Comparison of ENCODE assay signal across 2 cellular contexts in genomic region chr14:20569066-20569465, GRCh38.
TF ChIP-seq lines count a peak whose summit lies in the region.

No MANE protein-coding gene starts in this region.

TF ChIP-seq in HEK293, 187 proteins besides CTCF, POLR2A, EP300 and RAD21:
- TF ChIP-seq ZNF302 (tag by site-specific recombination; IDR thresholded peaks at IDR 0.05; ENCODE audit: low read depth) (peak; percentile 94), ZNF624 (tag by site-specific recombination; IDR thresholded peaks at IDR 0.05) (no peak)

TF ChIP-seq in H1, 55 proteins besides CTCF, POLR2A, EP300 and RAD21:
- no peak for TF ChIP-seq KDM4A (IDR thresholded peaks at IDR 0.05; ENCODE audit: low read depth, low read length, severe bottlenecking)
